Comparison of ENCODE assay signal across 33 cellular contexts in the genomic region with DNA sequence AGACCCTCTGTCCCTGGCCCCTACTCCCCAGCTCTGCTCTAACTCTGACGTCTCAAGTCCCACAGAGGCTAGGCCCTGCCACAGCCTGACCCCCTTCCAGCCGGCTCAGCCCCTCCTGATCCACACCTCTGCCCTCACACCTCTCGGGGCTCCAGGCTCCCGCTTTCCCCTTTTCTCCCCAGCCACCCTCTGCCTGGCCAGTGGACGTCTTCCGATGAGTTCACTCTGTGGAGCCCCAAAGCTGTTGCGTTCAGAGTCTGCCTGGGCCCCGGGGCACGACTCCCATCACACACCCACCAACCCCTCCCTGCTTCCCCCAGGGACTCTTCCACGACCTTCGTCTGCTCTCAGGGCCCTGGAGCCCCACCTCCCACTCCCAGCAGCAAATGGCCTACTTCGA. TPM values are rescaled to one million over a fixed set of nuclear protein-coding genes. Genes with fewer than 3 reads are reported as not detected.
"Had no signal": no experiment of that assay in that cellular context is flagged by ENCODE, and none has a peak within 500 bp of the region (broad histone marks: within the 10 kb centered on the region; RNA-seq: fewer than 3 reads in every experiment).

No MANE protein-coding gene starts in this region.

- H3K27me3 Mint-ChIP-seq: activated naive CD8-positive, alpha-beta T cell had no signal

- H3K4me3 ChIP-seq: body of pancreas, coronary artery, dorsolateral prefrontal cortex, gastroesophageal sphincter, mucosa of descending colon, ovary, prostate gland, skin epidermis, thoracic aorta had no signal

- H3K4me1 Mint-ChIP-seq: nephron; stimulated activated memory B cell treated with anti-CD40 and anti-IgM and Interleukin-4, amounts not matched to agents 10 μg/mL and 1 μg/mL and 100 μg/mL, for 72 hours; WTC11 had no signal

- H3K9me3 ChIP-seq: body of pancreas, gastroesophageal sphincter, mucosa of descending colon, ovary, prostate gland, thoracic aorta had no signal

- ATAC-seq: body of pancreas; gastroesophageal sphincter; left cardiac atrium; left ventricle myocardium superior; mucosa of descending colon; sciatic nerve; SK-N-SH treated with all-trans-retinoic acid at 6 μM for 48 hours; stimulated activated memory B cell treated with anti-CD40 and anti-IgM and Interleukin-4, amounts not matched to agents 10 μg/mL and 1 μg/mL and 100 μg/mL, for 72 hours; WTC11 had no signal

- DNase-seq: activated CD8-positive, alpha-beta memory T cell treated with anti-CD3 and anti-CD28 coated beads, Interleukin-2, amount 50 U/mL, for 4 hours; activated T-cell treated with anti-CD3 and anti-CD28 coated beads, Interleukin-2, amount 50 U/mL, for 1 hour; aorta; body of pancreas; effector memory CD4-positive, alpha-beta T cell; head of caudate nucleus; hippocampal formation; left cardiac atrium; left ventricle myocardium superior; mucosa of descending colon; ovary; retina; stimulated activated CD4-positive, alpha-beta T cell treated with anti-CD3 and anti-CD28 coated beads, Interleukin-4, amount 100 ng/mL, for 24 hours; T-helper 2 cell; trophoblast cell had no signal

- H3K4me1 ChIP-seq: body of pancreas, gastroesophageal sphincter, prostate gland had no signal

- H3K36me3 Mint-ChIP-seq: activated naive CD8-positive, alpha-beta T cell; stimulated activated memory B cell treated with anti-CD40 and anti-IgM and Interleukin-4, amounts not matched to agents 10 μg/mL and 1 μg/mL and 100 μg/mL, for 72 hours; WTC11 had no signal

- H3K9me3 Mint-ChIP-seq: nephron; stimulated activated memory B cell treated with anti-CD40 and anti-IgM and Interleukin-4, amounts not matched to agents 10 μg/mL and 1 μg/mL and 100 μg/mL, for 72 hours; WTC11 had no signal

- H3K27ac ChIP-seq: body of pancreas, coronary artery, dorsolateral prefrontal cortex, gastroesophageal sphincter, ovary, prostate gland, skin epidermis, thoracic aorta had no signal

- H3K4me3 Mint-ChIP-seq: activated naive CD8-positive, alpha-beta T cell; nephron; stimulated activated memory B cell treated with anti-CD40 and anti-IgM and Interleukin-4, amounts not matched to agents 10 μg/mL and 1 μg/mL and 100 μg/mL, for 72 hours; WTC11 had no signal

- H3K27ac Mint-ChIP-seq: activated naive CD8-positive, alpha-beta T cell; nephron; stimulated activated memory B cell treated with anti-CD40 and anti-IgM and Interleukin-4, amounts not matched to agents 10 μg/mL and 1 μg/mL and 100 μg/mL, for 72 hours; WTC11 had no signal

- H3K27me3 ChIP-seq: body of pancreas, dorsolateral prefrontal cortex, ovary had no signal

- H3K36me3 ChIP-seq: gastroesophageal sphincter, ovary, prostate gland, thoracic aorta had no signal

RNA-seq across cellular contexts. Expression of gene RAMP3, which starts 27.7 kb away (rescaled TPM):
- total RNA-seq: activated CD8-positive, alpha-beta memory T cell treated with anti-CD3 and anti-CD28 coated beads for 36 hours; endothelial cell of umbilical vein; fibroblast of villous mesenchyme; myocyte had no signal
- polyA plus RNA-seq: endothelial cell of umbilical vein, fibroblast of lung, keratinocyte had no signal
